In genomic region chr4:3911252-3911856, GRCh38 we compare ENCODE assay signal across 1 cellular context.
A peak's percentile ranks its signal among the peaks of the same experiment; 100 is the strongest.
TF ChIP-seq lines count a peak whose summit lies in the region.

No MANE protein-coding gene starts in this region.

TF ChIP-seq in GM12878, 131 proteins besides CTCF, POLR2A, EP300 and RAD21:
- TF ChIP-seq RFX5 (IDR thresholded peaks at IDR 0.05; ENCODE audit: low read depth, low read length) (no peak), TCF3 (IDR thresholded peaks at IDR 0.05; ENCODE audit: borderline replicate concordance, insufficient read depth, low read depth, low read length) (0 out of 2 replicates have a peak, but pooled peaks have one; percentile 39), DPF2 (IDR thresholded peaks at IDR 0.05) (no peak)
TF ChIP-seq in GM12878: peak in this region for 1.
